In the genomic region with DNA sequence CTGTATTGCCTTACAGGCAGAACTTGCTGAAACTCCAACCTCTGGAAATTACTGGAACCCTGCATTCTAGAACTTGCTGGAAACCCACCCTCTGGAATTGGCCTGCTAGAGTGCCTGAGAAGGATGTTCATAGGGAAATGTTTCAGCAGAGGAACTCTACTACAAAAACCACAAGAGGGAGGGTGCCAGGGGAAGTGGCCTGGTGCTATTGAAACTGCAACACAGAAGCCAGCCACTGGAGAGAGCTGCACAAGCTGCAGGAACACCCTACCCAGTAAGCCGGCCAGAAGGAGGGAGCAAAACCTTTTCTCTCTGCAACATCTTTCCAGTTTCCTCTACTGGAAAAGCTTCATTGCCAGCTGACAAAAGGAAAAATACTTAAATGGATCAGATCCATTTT, we compare ENCODE assay signal across 1 cellular context.
TF ChIP-seq lines count a peak whose summit lies in the region.

No MANE protein-coding gene starts in this region.

TF ChIP-seq in IMR-90, 13 proteins besides CTCF, POLR2A, EP300 and RAD21 (continued from another document):
- TF ChIP-seq, protein P1, sequence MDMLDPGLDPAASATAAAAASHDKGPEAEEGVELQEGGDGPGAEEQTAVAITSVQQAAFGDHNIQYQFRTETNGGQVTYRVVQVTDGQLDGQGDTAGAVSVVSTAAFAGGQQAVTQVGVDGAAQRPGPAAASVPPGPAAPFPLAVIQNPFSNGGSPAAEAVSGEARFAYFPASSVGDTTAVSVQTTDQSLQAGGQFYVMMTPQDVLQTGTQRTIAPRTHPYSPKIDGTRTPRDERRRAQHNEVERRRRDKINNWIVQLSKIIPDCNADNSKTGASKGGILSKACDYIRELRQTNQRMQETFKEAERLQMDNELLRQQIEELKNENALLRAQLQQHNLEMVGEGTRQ (IDR thresholded peaks at IDR 0.05; ENCODE audit: low read depth, low read length), result no peak
TF ChIP-seq in IMR-90: peak in this region for 0.
